1 cellular context compared by ENCODE assay signal in the genomic region with DNA sequence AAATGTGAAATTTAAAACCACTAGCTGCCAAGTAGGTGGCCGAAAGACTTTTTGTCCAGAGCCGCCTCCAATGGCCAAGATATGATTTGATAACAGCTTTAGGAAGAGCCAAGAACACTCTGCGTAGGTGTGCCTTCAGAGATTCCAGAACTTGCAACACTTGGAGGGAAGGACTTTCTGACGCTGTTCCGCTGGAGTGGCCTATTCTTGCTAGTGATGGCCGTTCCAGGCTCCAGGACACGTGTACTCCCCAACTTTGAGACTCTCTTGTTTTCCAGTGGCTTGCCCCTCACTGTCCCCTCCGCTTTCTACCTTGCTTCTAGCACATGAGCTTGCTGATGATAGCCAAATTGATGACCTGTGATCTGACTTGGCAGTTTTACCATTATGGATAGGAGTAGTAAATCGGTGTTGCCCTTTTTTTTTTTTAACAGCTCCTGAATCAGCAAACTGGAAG.
A peak's percentile ranks its signal among the peaks of the same experiment; 100 is the strongest.
TF ChIP-seq lines count a peak whose summit lies in the region.

No MANE protein-coding gene starts in this region.

TF ChIP-seq in Ishikawa, 13 proteins besides CTCF, POLR2A, EP300 and RAD21 (continued from another document):
- TF ChIP-seq MAX (IDR thresholded peaks at IDR 0.05) (peak; percentile 78), FOXM1 (IDR thresholded peaks at IDR 0.05; ENCODE audit: borderline replicate concordance, low read depth) (no peak), ZBTB7A (IDR thresholded peaks at IDR 0.05; ENCODE audit: low read depth) (no peak)
